20 cellular contexts compared by ENCODE assay signal in the genomic region with DNA sequence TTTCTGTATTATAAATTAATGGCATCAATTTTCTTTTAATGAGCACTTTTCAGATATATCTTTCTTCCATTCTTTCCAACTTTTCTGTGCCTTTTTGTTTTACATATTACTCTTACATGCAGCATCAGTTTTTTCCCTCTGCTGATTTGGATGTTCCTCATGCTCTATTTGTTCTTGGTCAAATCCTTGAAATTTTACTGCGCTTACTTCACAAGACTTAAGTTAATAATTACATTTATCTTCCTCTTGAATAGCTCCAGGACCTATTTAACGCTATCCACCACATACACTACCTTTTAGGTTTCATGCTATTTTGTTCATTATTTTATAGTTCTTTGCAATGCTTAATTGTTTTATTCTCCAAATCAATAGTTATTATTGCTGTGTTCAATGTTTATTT.
DNase-seq lines count a peak whose midpoint lies in the region; ATAC-seq and TF ChIP-seq lines count a peak whose summit lies in the region.
"Had no signal": no experiment of that assay in that cellular context is flagged by ENCODE, and none has a peak within 500 bp of the region (broad histone marks: within the 10 kb centered on the region; RNA-seq: fewer than 3 reads in every experiment).

No MANE protein-coding gene starts in this region.

- no peaks in the 10 kb centered on the region for H3K36me3 Mint-ChIP-seq in T-cell
- H3K36me3 Mint-ChIP-seq: CD8-positive, alpha-beta T cell; IgD-negative memory B cell had no signal

- POLR2A ChIA-PET in T-cell (lab: Charles Lee), result no interaction called here

- intact Hi-C loops in sciatic nerve (cut with DNase I), result no loop called here

- ATAC-seq in T-cell (replicated peaks in 1 of 4) (no peak), sciatic nerve (no peak)
- ATAC-seq: CD8-positive, alpha-beta T cell; HCT116; HepG2 had no signal

- peak overlapping the region; percentile 89 for H3K9ac ChIP-seq in SK-N-MC (ENCODE audit: insufficient read length)
- H3K9ac ChIP-seq: BLaER1 treated with 17β-estradiol and CSF1 and Interleukin-3, amounts not matched to agents 10 nM and 100 nM had no signal

- peaks cover 4% of the 10 kb centered on the region; the same call in 1 of the 2 replicates for H3K9me3 ChIP-seq in SK-N-MC (ENCODE audit: low read depth, low read length)
- H3K9me3 ChIP-seq: BLaER1 treated with 17β-estradiol and CSF1 and Interleukin-3, amounts not matched to agents 10 nM and 100 nM had no signal

- H3K27ac ChIP-seq in SK-N-MC (peak overlapping the region; percentile 100), brain microvascular endothelial cell (no peak overlapping the region)
- H3K27ac ChIP-seq: BLaER1 treated with 17β-estradiol and CSF1 and Interleukin-3, amounts not matched to agents 10 nM and 100 nM had no signal

- H3K4me3 Mint-ChIP-seq in T-cell, result no peak overlapping the region
- H3K4me3 Mint-ChIP-seq: B cell; CD8-positive, alpha-beta T cell; HFFc6; IgD-negative memory B cell had no signal

- peaks cover 4 to 5% (median 5%) of the 10 kb centered on the region in 3 donors for H3K9me3 Mint-ChIP-seq in T-cell
- H3K9me3 Mint-ChIP-seq: IgD-negative memory B cell had no signal

- peaks cover 0 to 3% of the 10 kb centered on the region in 2 donors for H3K27me3 Mint-ChIP-seq in T-cell
- H3K27me3 Mint-ChIP-seq: B cell, IgD-negative memory B cell had no signal

- H3K36me3 ChIP-seq in SK-N-MC (ENCODE audit: insufficient read depth, low read length) (no peaks in the 10 kb centered on the region; the same call in 1 of the 2 replicates), brain microvascular endothelial cell (replicated peaks) (no peaks in the 10 kb centered on the region)
- H3K36me3 ChIP-seq: BLaER1 treated with 17β-estradiol and CSF1 and Interleukin-3, amounts not matched to agents 10 nM and 100 nM had no signal

- H3K4me3 ChIP-seq in SK-N-MC, result peak overlapping the region; percentile 49
- H3K4me3 ChIP-seq in brain microvascular endothelial cell (ENCODE audit: low read depth, low read length), result no peak overlapping the region
- H3K4me3 ChIP-seq: BLaER1 treated with 17β-estradiol and CSF1 and Interleukin-3, amounts not matched to agents 10 nM and 100 nM had no signal

- peak; percentile 79 for DNase-seq in ACHN
- no peak for DNase-seq in SK-N-MC (ENCODE audit: low read depth, low spot score)
- DNase-seq in kidney glomerular epithelial cell (lab: John Stamatoyannopoulos, UW), result peak; percentile 60
- DNase-seq in T-cell, result no peak
- DNase-seq in brain microvascular endothelial cell, result no peak
- no peak for DNase-seq in sciatic nerve (ENCODE audit: low spot score)
- no peak for DNase-seq in LoVo (ENCODE audit: low spot score)
- DNase-seq: CD8-positive, alpha-beta T cell; DMS 273 treated with DMSO at 0.1 percent for 48 hours; DMS79; GDM1; GOT3; H7; HFFc6; KBM-7 had no signal

- no peak for TF ChIP-seq CTCF in brain microvascular endothelial cell (IDR thresholded peaks at IDR 0.05; ENCODE audit: low read depth, low read length, missing control alignments)

- H3K27me3 ChIP-seq in brain microvascular endothelial cell (replicated peaks), result no peaks in the 10 kb centered on the region
- H3K27me3 ChIP-seq: BLaER1 treated with 17β-estradiol and CSF1 and Interleukin-3, amounts not matched to agents 10 nM and 100 nM had no signal

- CTCF ChIA-PET in T-cell (lab: Charles Lee), result no interaction called here

- no peaks in the 10 kb centered on the region for H3K4me1 Mint-ChIP-seq in T-cell
- H3K4me1 Mint-ChIP-seq: B cell, IgD-negative memory B cell had no signal

- H3K27ac Mint-ChIP-seq in T-cell, result no peak overlapping the region
- H3K27ac Mint-ChIP-seq: B cell; CD8-positive, alpha-beta T cell; HFFc6; IgD-negative memory B cell had no signal

- in situ Hi-C loops in ACHN (cut with HindIII; ENCODE audit: low pct_ligation_motif_present, low pct_unique_long_range_greater_than_20kb, low sequenced_read_pairs) (no loop called here), brain microvascular endothelial cell (cut with HindIII; ENCODE audit: low pct_ligation_motif_present, low sequenced_read_pairs) (no loop called here)

Comparison
In these comparisons a context has a peak if more than half of its experiments do, and no peak if none do; other contexts are left out.
1. DNase-seq: peak in ACHN (single experiment) and kidney glomerular epithelial cell (single experiment); none in SK-N-MC (single experiment), T-cell (0 of 34), brain microvascular endothelial cell (single experiment), sciatic nerve (single experiment) and LoVo (single experiment).